ENCODE assay signal across 2 cellular contexts in the genomic region with DNA sequence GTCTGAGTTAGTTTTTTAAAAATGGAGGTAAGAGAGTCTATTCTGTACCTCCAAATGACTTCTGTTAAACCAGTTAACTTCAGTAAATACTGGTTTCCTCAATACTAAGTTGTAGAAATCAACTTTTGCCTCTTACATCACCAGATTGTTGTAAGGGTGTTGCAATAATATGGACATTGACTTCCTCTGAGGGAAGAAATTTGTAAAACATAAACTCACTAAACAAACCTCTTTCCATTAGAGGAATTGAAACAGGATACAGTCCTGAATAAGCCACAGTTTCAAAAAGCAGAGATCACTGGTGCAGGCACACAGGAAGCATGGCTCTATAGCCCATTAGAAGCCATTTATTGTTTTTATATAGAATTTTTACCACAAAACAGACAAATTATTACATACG.
TF ChIP-seq lines count a peak whose summit lies in the region.

No MANE protein-coding gene starts in this region.

TF ChIP-seq in GM12878, 131 proteins besides CTCF, POLR2A, EP300 and RAD21:
- TF ChIP-seq ZNF207 (IDR thresholded peaks at IDR 0.05; ENCODE audit: borderline replicate concordance) (no peak), SMAD1 (IDR thresholded peaks at IDR 0.05; ENCODE audit: low read depth, partially characterized antibody) (no peak), MTA2 (IDR thresholded peaks at IDR 0.05; ENCODE audit: low read depth) (no peak)
- TF ChIP-seq, protein P1, sequence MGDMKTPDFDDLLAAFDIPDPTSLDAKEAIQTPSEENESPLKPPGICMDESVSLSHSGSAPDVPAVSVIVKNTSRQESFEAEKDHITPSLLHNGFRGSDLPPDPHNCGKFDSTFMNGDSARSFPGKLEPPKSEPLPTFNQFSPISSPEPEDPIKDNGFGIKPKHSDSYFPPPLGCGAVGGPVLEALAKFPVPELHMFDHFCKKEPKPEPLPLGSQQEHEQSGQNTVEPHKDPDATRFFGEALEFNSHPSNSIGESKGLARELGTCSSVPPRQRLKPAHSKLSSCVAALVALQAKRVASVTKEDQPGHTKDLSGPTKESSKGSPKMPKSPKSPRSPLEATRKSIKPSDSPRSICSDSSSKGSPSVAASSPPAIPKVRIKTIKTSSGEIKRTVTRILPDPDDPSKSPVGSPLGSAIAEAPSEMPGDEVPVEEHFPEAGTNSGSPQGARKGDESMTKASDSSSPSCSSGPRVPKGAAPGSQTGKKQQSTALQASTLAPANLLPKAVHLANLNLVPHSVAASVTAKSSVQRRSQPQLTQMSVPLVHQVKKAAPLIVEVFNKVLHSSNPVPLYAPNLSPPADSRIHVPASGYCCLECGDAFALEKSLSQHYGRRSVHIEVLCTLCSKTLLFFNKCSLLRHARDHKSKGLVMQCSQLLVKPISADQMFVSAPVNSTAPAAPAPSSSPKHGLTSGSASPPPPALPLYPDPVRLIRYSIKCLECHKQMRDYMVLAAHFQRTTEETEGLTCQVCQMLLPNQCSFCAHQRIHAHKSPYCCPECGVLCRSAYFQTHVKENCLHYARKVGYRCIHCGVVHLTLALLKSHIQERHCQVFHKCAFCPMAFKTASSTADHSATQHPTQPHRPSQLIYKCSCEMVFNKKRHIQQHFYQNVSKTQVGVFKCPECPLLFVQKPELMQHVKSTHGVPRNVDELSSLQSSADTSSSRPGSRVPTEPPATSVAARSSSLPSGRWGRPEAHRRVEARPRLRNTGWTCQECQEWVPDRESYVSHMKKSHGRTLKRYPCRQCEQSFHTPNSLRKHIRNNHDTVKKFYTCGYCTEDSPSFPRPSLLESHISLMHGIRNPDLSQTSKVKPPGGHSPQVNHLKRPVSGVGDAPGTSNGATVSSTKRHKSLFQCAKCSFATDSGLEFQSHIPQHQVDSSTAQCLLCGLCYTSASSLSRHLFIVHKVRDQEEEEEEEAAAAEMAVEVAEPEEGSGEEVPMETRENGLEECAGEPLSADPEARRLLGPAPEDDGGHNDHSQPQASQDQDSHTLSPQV (IDR thresholded peaks at IDR 0.05), result no peak

TF ChIP-seq in SK-N-SH, 30 proteins besides CTCF, POLR2A, EP300 and RAD21:
- TF ChIP-seq RFX5 (IDR thresholded peaks at IDR 0.05; ENCODE audit: low read length), result no peak
- no peak for TF ChIP-seq MEF2A (IDR thresholded peaks at IDR 0.05; ENCODE audit: borderline replicate concordance, low read depth)
- TF ChIP-seq USF1 (IDR thresholded peaks at IDR 0.05; ENCODE audit: borderline replicate concordance, low read depth), result no peak
- no peak for TF ChIP-seq PBX3 (IDR thresholded peaks at IDR 0.05)
- TF ChIP-seq NRF1 (IDR thresholded peaks at IDR 0.05; ENCODE audit: low read depth, low read length), result no peak
- no peak for TF ChIP-seq SMC3 (IDR thresholded peaks at IDR 0.05; ENCODE audit: low read depth, low read length)
- no peak for TF ChIP-seq TEAD4 (IDR thresholded peaks at IDR 0.05; ENCODE audit: borderline replicate concordance, insufficient read depth)
- TF ChIP-seq NFIC (IDR thresholded peaks at IDR 0.05; ENCODE audit: borderline replicate concordance), result no peak
- TF ChIP-seq GABPA (IDR thresholded peaks at IDR 0.05; ENCODE audit: low read depth), result no peak
- no peak for TF ChIP-seq FOXJ3 (CRISPR knock-in tag; IDR thresholded peaks at IDR 0.05)
- TF ChIP-seq, protein P2, sequence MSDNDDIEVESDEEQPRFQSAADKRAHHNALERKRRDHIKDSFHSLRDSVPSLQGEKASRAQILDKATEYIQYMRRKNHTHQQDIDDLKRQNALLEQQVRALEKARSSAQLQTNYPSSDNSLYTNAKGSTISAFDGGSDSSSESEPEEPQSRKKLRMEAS (IDR thresholded peaks at IDR 0.05; ENCODE audit: low read depth), result no peak
- TF ChIP-seq JUND (IDR thresholded peaks at IDR 0.05), result no peak
- TF ChIP-seq RXRA (IDR thresholded peaks at IDR 0.05; ENCODE audit: borderline replicate concordance, low read depth), result no peak
